ENCODE assay signal across 8 cellular contexts in the genomic region with DNA sequence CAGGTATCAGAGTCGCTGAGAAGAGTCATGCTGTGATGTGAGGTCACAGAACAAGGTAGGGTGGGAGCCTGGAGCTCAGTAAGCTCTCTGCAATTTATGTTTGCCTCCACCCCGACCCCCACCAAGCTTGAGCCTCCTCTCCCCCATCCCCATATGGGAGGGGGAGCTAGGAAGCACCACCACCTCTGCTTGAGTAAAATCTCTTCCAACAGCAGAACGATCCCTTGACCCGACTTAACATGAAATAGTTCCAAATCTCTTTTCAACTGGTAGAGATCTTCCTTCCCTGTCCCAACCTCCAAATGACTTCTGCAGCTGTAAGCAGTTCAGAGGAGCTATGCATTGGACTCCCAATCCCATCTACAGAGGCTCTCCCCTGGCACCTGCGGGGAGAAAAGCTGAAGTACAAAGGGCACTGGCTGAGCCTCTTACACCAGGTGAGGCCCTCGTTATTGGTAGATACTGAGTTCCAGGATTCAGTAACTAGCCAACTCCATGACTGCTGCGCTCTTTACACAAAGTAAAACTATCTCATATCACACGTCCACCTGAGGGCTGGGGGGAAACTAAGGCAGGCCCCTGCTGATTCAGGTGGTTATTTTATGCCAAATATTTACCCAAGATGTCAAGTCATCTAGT. TPM values are rescaled to one million over a fixed set of nuclear protein-coding genes. Genes with fewer than 3 reads are reported as not detected.
DNase-seq lines count a peak whose midpoint lies in the region; ATAC-seq and TF ChIP-seq lines count a peak whose summit lies in the region.

No MANE protein-coding gene starts in this region.

- H3K4me1 ChIP-seq in left lung (peaks cover 8 to 25% of the 10 kb centered on the region in 2 donors), tibial nerve (peaks cover 0 to 22% (median 15%) of the 10 kb centered on the region in 4 donors)

- H3K9me3 ChIP-seq in left lung (no peaks in the 10 kb centered on the region), tibial nerve (no peaks in the 10 kb centered on the region)

- DNase-seq in DMS53 treated with DMSO at 0.1 percent for 48 hours (lab: John Stamatoyannopoulos, UW; ENCODE audit: unreplicated experiment) (peak; percentile 48), LoVo (ENCODE audit: low spot score) (peak; percentile 60), amniotic epithelial cell (ENCODE audit: low read depth) (peak; percentile 17), left lung (peak in 1 of 2 donors; percentile 14), tibial nerve (ENCODE audit: low spot score in 2 of 2) (no peak), glomerular visceral epithelial cell (ENCODE audit: extremely low spot score) (no peak), AML-193 (lab: John Stamatoyannopoulos, UW) (no peak)

- TF ChIP-seq CTCF in left lung (IDR thresholded peaks at IDR 0.05) (no peak), tibial nerve (IDR thresholded peaks at IDR 0.05) (no peak)

- TF ChIP-seq POLR2A in tibial nerve (IDR thresholded peaks at IDR 0.05), result no peak

- ATAC-seq in left lung, result no peak
- ATAC-seq in GM18861 (IDR thresholded peaks at IDR 0.05; ENCODE audit: unreplicated experiment), result no peak

- TF ChIP-seq EP300 in tibial nerve (IDR thresholded peaks at IDR 0.05), result no peak

- intact Hi-C loops in left lung (cut with DNase I), result no loop called here

- WGBS in tibial nerve, 2 donors, result 28 to 30% methylated on average over 8 of the region's 8 CpGs

- peak overlapping the region; percentile 99 to 100 for H3K27ac ChIP-seq in left lung
- peak overlapping the region; percentile 19 to 100 (median 95) for H3K27ac ChIP-seq in tibial nerve

- H3K4me3 ChIP-seq in left lung, result peak overlapping the region; percentile 86 to 91
- H3K4me3 ChIP-seq in tibial nerve, result peak overlapping the region; percentile 90 to 96 (median 95)

- peaks cover 0 to 40% of the 10 kb centered on the region in 2 donors for H3K36me3 ChIP-seq in left lung
- peaks cover 0 to 48% (median 17%) of the 10 kb centered on the region in 3 donors for H3K36me3 ChIP-seq in tibial nerve

- H3K27me3 ChIP-seq in left lung (no peaks in the 10 kb centered on the region), tibial nerve (no peaks in the 10 kb centered on the region)

RNA-seq across cellular contexts. Expression of gene ACTG1, which starts 3.4 kb away (rescaled TPM):
- total RNA-seq in left lung, result 1,000 to 10,000 TPM; 2,607 to 3,206 TPM
- total RNA-seq in tibial nerve, result 1,000 to 10,000 TPM; 2,372 to 2,875 (median 2,670) TPM

RNA-seq across cellular contexts. Expression of gene FSCN2, which starts 19.0 kb away (rescaled TPM):
- 1 to 10 TPM; 2.1 to 3.4 TPM for total RNA-seq in left lung
- total RNA-seq in tibial nerve, result 1 to 10 TPM in 3 of 4 donors, under 1 TPM in 1; 0.42 to 4.4 (median 3.7) TPM

RNA-seq across cellular contexts. Expression of gene FAAP100, which starts 43.0 kb away (rescaled TPM):
- total RNA-seq in left lung (10 to 100 TPM; 28.1 to 28.4 TPM), tibial nerve (10 to 100 TPM; 20.1 to 41.7 (median 26.7) TPM)

Comparison
In these comparisons a context has a peak if more than half of its experiments do, and no peak if none do; other contexts are left out.
1. DNase-seq: peak in DMS53 treated with DMSO at 0.1 percent for 48 hours (single experiment), LoVo (single experiment) and amniotic epithelial cell (single experiment); none in tibial nerve (0 of 2), glomerular visceral epithelial cell (single experiment) and AML-193 (0 of 2).